Comparison of ENCODE assay signal across 8 cellular contexts in the genomic region with DNA sequence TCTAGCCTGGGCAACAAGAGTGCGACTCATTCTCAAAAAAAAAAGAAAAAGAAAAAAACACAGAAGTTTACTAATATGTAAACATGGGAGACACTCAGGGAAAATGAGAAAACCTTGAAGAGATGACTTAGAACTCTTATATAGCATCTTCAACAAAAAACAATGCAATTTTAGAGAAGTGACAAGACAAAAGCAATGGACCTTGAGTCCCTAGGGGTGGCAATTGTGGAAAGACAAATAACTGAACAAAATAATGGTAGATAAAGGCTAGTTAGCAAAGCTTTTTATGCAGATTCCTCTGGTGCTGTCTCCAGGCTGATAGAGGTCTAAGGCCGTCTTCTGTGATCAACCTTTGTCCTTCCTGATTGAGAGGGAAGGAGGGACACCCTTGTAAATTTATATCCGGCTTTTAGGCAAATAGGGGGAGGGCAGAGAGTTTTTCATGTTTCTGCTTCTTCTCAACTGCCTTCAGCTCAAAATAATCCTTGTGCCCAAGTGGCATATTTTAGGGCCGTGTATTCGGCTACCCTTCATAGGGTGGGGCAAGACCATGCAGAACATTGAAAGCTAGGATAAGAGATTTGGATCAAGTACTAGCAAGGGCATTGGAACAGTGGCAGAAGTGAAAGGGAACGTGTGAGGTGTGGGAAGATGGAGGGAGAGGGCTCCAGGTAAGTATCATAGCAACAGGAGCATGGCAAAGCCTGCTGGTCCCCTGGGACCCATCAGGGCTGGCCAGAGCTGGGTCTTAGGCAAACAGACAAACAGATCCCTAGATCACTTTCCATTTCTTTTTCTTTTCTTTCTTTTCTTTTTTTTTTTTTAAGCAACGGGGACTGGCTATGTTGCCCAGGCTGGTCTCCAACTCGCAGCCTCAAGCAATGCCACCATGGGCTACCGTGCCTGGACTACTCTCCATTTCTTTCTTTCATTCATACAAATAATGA.
DNase-seq lines count a peak whose midpoint lies in the region; ATAC-seq, FAIRE-seq and TF ChIP-seq lines count a peak whose summit lies in the region.

No MANE protein-coding gene starts in this region.

- CTCF ChIA-PET in K562 (lab: Yijun Ruan, JAX; ENCODE audit: low intra/inter-chr PET ratio): interaction anchor here (0.7 kb wide), 1 partner anchor 280 kb away, joined by 4 read pairs; no protein-coding TSS in a partner anchor

- H3K36me3 ChIP-seq in K562 (ENCODE audit: control insufficient read depth, insufficient read depth, low read length) (no peaks in the 10 kb centered on the region), neural progenitor cell (no peaks in the 10 kb centered on the region), body of pancreas (replicated peaks in 1 of 2; ENCODE audit: insufficient read depth in 1 of 2, low read depth in 2 of 2) (no peaks in the 10 kb centered on the region)

- POLR2A ChIA-PET in K562 (lab: Yijun Ruan, JAX): interaction anchor here (1.0 to 1.2 kb wide), 2 partner anchors 9 to 24 kb away, joined by 4 read pairs; no protein-coding TSS in a partner anchor

- TF ChIP-seq RAD21 in K562 (CRISPR knock-in tag; conservative IDR thresholded peaks at IDR 0.05 in 1 of 2, IDR thresholded peaks at IDR 0.05 in 1 of 2): no peak

- 77% methylated on average over 7 of the region's 9 CpGs for WGBS in K562 (ENCODE audit: insufficient coverage, low coverage, missing lambda C conversion rate)
- WGBS in body of pancreas, 2 donors: 82 to 86% methylated on average over 9 of the region's 9 CpGs

- TF ChIP-seq CTCF in K562 (IDR thresholded peaks at IDR 0.05 in 2 of 3, conservative IDR thresholded peaks at IDR 0.05 in 1 of 3; ENCODE audit: insufficient read depth in 2 of 3, low read depth in 1 of 3, low read length in 3 of 3): no peak
- TF ChIP-seq CTCF in neural progenitor cell (IDR thresholded peaks at IDR 0.05): no peak
- TF ChIP-seq CTCF in body of pancreas (IDR thresholded peaks at IDR 0.05): no peak

- H4K20me1 ChIP-seq in K562 (replicated peaks; ENCODE audit: control insufficient read depth, insufficient read depth, low read length) (no peaks in the 10 kb centered on the region), neural progenitor cell (ENCODE audit: low read depth) (no peaks in the 10 kb centered on the region)

- peaks cover 4% of the 10 kb centered on the region for H3K27me3 Mint-ChIP-seq in neural progenitor cell (ENCODE audit: insufficient read depth, low read depth)

- DNase-seq in DMS 273 (lab: John Stamatoyannopoulos, UW; ENCODE audit: unreplicated experiment) (peak; percentile 47), NCI-H1092 (lab: John Stamatoyannopoulos, UW) (peak; percentile 7), K562 (ENCODE audit: extremely low read depth in 1 of 4, low spot score in 3 of 4) (no peak), neural progenitor cell (ENCODE audit: low spot score) (no peak), NCI-H146 treated with DMSO at 0.1 percent for 48 hours (lab: John Stamatoyannopoulos, UW; ENCODE audit: unreplicated experiment) (no peak), body of pancreas (no peak), ecto neural progenitor cell (ENCODE audit: low spot score) (no peak)

- H3K4me2 ChIP-seq in K562 (ENCODE audit: insufficient read depth, low read length): peak overlapping the region; percentile 84; the same call in 1 of the 2 replicates
- no peak overlapping the region for H3K4me2 ChIP-seq in neural progenitor cell

- H3K27ac Mint-ChIP-seq in neural progenitor cell: no peak overlapping the region

- BruUV-seq in K562 (replicated peaks; lab: Mats Ljungman, UMichigan): no TSS peak

- peak overlapping the region; percentile 69; the same call in 1 of the 3 replicates for H3K27ac ChIP-seq in K562 (ENCODE audit: extremely low read depth, low read depth, low read length)
- H3K27ac ChIP-seq in neural progenitor cell: no peak overlapping the region
- no peak overlapping the region for H3K27ac ChIP-seq in body of pancreas

- no peaks in the 10 kb centered on the region for H3K36me3 Mint-ChIP-seq in neural progenitor cell

- no peaks in the 10 kb centered on the region for H3F3A ChIP-seq in neural progenitor cell (ENCODE audit: low read depth)

- H3K4me3 Mint-ChIP-seq in neural progenitor cell: no peak overlapping the region

- H3K9ac ChIP-seq in K562 (ENCODE audit: insufficient read depth in 1 of 2, low read depth in 2 of 2, low read length in 2 of 2) (peak overlapping the region; percentile 61 to 91; a peak in 3 of 4 replicates), neural progenitor cell (no peak overlapping the region)

- intact Hi-C loops in K562 (cut with micrococcal nuclease) (loop anchor here (5.0 kb wide), 1 partner anchor 51 kb away; no protein-coding TSS in a partner anchor), body of pancreas (cut with DNase I) (no loop called here)

- H3K9me3 Mint-ChIP-seq in neural progenitor cell: no peaks in the 10 kb centered on the region

- H3K9me3 ChIP-seq in K562 (replicated peaks; ENCODE audit: control insufficient read depth, insufficient read depth, low read depth, low read length) (no peaks in the 10 kb centered on the region), neural progenitor cell (ENCODE audit: low read depth) (no peaks in the 10 kb centered on the region), body of pancreas (no peaks in the 10 kb centered on the region)

- ATAC-seq in K562 (no peak), GM19351 (IDR thresholded peaks at IDR 0.05; ENCODE audit: unreplicated experiment) (no peak), body of pancreas (no peak)

- peak overlapping the region; percentile 96 for H2AFZ ChIP-seq in K562 (ENCODE audit: low read depth, low read length)
- H2AFZ ChIP-seq in neural progenitor cell (replicated peaks): peak overlapping the region; percentile 80

- in situ Hi-C loops in K562 (cut with MboI): no loop called here

- no peaks in the 10 kb centered on the region for H3K79me2 ChIP-seq in K562 (ENCODE audit: control insufficient read depth, insufficient read depth, low read length)
- H3K79me2 ChIP-seq in neural progenitor cell (ENCODE audit: low read depth): no peaks in the 10 kb centered on the region

- no peaks in the 10 kb centered on the region for H3K9me1 ChIP-seq in K562 (ENCODE audit: control insufficient read depth, insufficient read depth, low read length)

- peaks cover 28% of the 10 kb centered on the region for H3K4me1 Mint-ChIP-seq in neural progenitor cell

- H3K4me1 ChIP-seq in K562 (replicated peaks in 1 of 2; ENCODE audit: control insufficient read depth in 2 of 2, insufficient read depth in 2 of 2, low read length in 2 of 2) (peaks cover 20 to 27% of the 10 kb centered on the region in 2 experiments), neural progenitor cell (no peaks in the 10 kb centered on the region), body of pancreas (peaks cover 25% of the 10 kb centered on the region)

- no peaks in the 10 kb centered on the region for H3K27me3 ChIP-seq in K562 (ENCODE audit: control insufficient read depth in 2 of 2, insufficient read depth in 2 of 2, low read length in 2 of 2)
- peaks cover 28% of the 10 kb centered on the region for H3K27me3 ChIP-seq in neural progenitor cell
- no peaks in the 10 kb centered on the region for H3K27me3 ChIP-seq in body of pancreas

- no peak for TF ChIP-seq EP300 in K562 (IDR thresholded peaks at IDR 0.05; ENCODE audit: low read length)

- FAIRE-seq in K562 (lab: Jason Lieb, UNC): no peak

- TF ChIP-seq POLR2A in K562 (conservative IDR thresholded peaks at IDR 0.05) (no peak), body of pancreas (IDR thresholded peaks at IDR 0.05) (no peak)

- H3K4me3 ChIP-seq in K562 (no peak overlapping the region), neural progenitor cell (no peak overlapping the region), body of pancreas (no peak overlapping the region)

TF ChIP-seq in K562, 482 proteins besides CTCF, POLR2A, EP300 and RAD21:
- TF ChIP-seq KDM5B (IDR thresholded peaks at IDR 0.05; ENCODE audit: insufficient replicate concordance, low read depth, low read length): no peak
- TF ChIP-seq FOXK1 (CRISPR knock-in tag; IDR thresholded peaks at IDR 0.05; ENCODE audit: borderline replicate concordance): no peak
- peak; percentile 22 for TF ChIP-seq NCOA4 (IDR thresholded peaks at IDR 0.05; ENCODE audit: partially characterized antibody)
- TF ChIP-seq, protein P1, sequence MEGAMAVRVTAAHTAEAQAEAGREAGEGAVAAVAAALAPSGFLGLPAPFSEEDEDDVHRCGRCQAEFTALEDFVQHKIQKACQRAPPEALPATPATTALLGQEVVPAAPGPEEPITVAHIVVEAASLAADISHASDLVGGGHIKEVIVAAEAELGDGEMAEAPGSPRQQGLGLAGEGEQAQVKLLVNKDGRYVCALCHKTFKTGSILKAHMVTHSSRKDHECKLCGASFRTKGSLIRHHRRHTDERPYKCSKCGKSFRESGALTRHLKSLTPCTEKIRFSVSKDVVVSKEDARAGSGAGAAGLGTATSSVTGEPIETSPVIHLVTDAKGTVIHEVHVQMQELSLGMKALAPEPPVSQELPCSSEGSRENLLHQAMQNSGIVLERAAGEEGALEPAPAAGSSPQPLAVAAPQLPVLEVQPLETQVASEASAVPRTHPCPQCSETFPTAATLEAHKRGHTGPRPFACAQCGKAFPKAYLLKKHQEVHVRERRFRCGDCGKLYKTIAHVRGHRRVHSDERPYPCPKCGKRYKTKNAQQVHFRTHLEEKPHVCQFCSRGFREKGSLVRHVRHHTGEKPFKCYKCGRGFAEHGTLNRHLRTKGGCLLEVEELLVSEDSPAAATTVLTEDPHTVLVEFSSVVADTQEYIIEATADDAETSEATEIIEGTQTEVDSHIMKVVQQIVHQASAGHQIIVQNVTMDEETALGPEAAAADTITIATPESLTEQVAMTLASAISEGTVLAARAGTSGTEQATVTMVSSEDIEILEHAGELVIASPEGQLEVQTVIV (CRISPR knock-in tag; IDR thresholded peaks at IDR 0.05; ENCODE audit: borderline replicate concordance): no peak

Comparison
In these comparisons a context has a peak if more than half of its experiments do, and no peak if none do; other contexts are left out.
1. DNase-seq: peak in DMS 273 (single experiment) and NCI-H1092 (single experiment); none in K562 (0 of 4), neural progenitor cell (single experiment), NCI-H146 treated with DMSO at 0.1 percent for 48 hours (single experiment), body of pancreas (0 of 4) and ecto neural progenitor cell (single experiment).